In the genomic region with DNA sequence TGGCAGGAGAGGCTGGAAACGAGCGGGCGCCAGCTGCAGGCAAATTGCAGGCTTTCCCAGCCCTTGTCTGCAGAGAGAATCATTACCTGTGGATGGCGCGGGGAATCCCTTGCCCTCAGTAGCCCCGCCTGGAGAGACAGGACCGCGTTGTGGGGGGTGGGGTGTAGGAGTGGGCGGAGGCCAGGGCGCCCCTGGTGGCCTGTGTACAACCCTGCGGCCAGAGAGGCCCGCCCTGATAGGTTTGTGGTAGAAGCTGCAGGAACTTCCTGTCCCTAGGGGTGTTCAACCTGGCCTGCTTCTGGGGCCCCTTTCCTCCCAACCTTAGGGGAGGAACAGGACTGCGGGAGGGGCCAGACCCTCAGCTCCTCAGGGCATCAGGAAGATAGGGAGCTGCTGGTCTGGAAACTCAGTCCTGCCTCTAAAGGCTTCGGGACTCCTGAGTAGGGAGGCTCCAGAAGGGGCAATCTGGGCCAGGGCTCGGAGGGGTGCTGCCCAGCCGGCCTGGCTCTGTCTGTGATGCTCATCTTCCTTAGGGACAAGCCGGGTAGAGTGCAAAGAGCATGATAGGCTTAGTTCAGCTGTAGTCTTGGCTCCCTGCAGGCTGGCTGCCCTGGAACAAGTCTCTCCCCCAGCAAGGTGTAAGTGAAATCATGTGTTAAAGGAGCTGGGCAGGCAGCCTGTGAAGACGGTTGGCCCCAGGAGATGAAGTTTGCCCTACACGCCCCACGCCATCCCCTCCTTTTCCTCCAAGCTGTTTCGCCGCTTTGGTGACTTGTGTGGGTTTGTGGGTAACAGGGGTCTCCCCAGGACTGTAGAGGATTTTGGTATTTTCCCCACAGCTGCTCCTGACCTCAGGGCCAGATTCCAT, we compare ENCODE assay signal across 8 cellular contexts. TPM values are rescaled to one million over a fixed set of nuclear protein-coding genes. Genes with fewer than 3 reads are reported as not detected.
DNase-seq lines count a peak whose midpoint lies in the region; ATAC-seq, FAIRE-seq and TF ChIP-seq lines count a peak whose summit lies in the region.

No MANE protein-coding gene starts in this region.

- TF ChIP-seq CTCF in suprapubic skin (IDR thresholded peaks at IDR 0.05) = peak; percentile 63 to 89

- H3K4me1 ChIP-seq in suprapubic skin = peaks cover 40% of the 10 kb centered on the region

- H3K36me3 ChIP-seq in KOPT-K1 (ENCODE audit: insufficient read depth, low read length) (peaks cover 43% of the 10 kb centered on the region), suprapubic skin (no peaks in the 10 kb centered on the region)

- H3K9me3 ChIP-seq in KOPT-K1 (ENCODE audit: insufficient read depth, low read length, poor library complexity, severe bottlenecking) = no peaks in the 10 kb centered on the region
- no peaks in the 10 kb centered on the region for H3K9me3 ChIP-seq in suprapubic skin

- WGBS in suprapubic skin = no CpG with 5 or more reads among the region's 22 CpGs

- peak overlapping the region; percentile 91 for H3K4me3 ChIP-seq in suprapubic skin

- no peaks in the 10 kb centered on the region for H3K27me3 ChIP-seq in suprapubic skin

- peak; percentile 88 for DNase-seq in EL
- DNase-seq in SHP77 treated with DMSO at 0.1 percent for 48 hours (lab: John Stamatoyannopoulos, UW) = peak; percentile 92
- DNase-seq in activated gamma-delta T cell treated with Interleukin-2 at 50 U/mL for 16 hours = peak; percentile 91
- DNase-seq in frontal cortex (ENCODE audit: low spot score in 2 of 2) = peak; percentile 65 to 78
- DNase-seq in nucleus accumbens (lab: John Stamatoyannopoulos, UW) = peak in 45 of 56 donors; percentile 8 to 73 (median 40)
- DNase-seq in suprapubic skin (ENCODE audit: low spot score in 2 of 2) = peak; percentile 90 to 94

- TF ChIP-seq EP300 in suprapubic skin (IDR thresholded peaks at IDR 0.05) = no peak

- H3K27ac ChIP-seq in KOPT-K1 (ENCODE audit: low read depth, low read length, poor library complexity, severe bottlenecking) = peak overlapping the region; percentile 70
- no peak overlapping the region for H3K27ac ChIP-seq in suprapubic skin

- no peak for TF ChIP-seq POLR2A in suprapubic skin (IDR thresholded peaks at IDR 0.05)

- peak; percentile 71 for ATAC-seq in GM21786 (IDR thresholded peaks at IDR 0.05; ENCODE audit: unreplicated experiment)

- no peak for FAIRE-seq in frontal cortex (lab: Jason Lieb, UNC)

RNA-seq across cellular contexts. Expression of gene SUSD2, which starts 24.1 kb away (rescaled TPM):
- total RNA-seq in frontal cortex (under 0.01 TPM), suprapubic skin (10 to 100 TPM in 3 of 4 donors, 1 to 10 TPM in 1; 5.1 to 41.4 (median 29.0) TPM)

Comparison
In these comparisons a context has a peak if more than half of its experiments do, and no peak if none do; other contexts are left out.
1. DNase-seq: peak in every context shown above with its lines; median percentile 92 in SHP77 treated with DMSO at 0.1 percent for 48 hours; 92 in suprapubic skin; 91 in activated gamma-delta T cell treated with Interleukin-2 at 50 U/mL for 16 hours; 88 in EL; 72 in frontal cortex; 40 in nucleus accumbens.